18 cellular contexts compared by ENCODE assay signal in the genomic region with DNA sequence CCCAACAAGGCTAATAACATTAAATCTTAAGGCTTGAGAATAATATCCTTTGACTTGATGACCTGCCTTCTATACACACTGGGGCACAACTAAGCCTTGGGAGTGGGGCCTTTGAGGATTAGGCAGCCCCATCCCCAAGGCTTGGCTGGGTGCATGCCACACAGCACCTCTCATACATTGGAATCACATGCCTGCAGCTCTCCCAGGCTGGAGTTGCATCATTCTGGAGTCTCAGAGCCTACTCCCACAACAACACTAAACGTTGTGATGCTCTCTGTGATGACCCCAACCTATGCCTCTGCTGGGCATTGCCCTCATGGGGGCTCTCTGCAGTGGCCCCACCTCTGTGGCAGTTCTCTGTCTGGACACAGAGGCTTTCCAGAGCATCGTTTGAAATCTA.
"Had no signal": no experiment of that assay in that cellular context is flagged by ENCODE, and none has a peak within 500 bp of the region (broad histone marks: within the 10 kb centered on the region; RNA-seq: fewer than 3 reads in every experiment).

No MANE protein-coding gene starts in this region.

- H3K4me3 ChIP-seq: cardiac muscle cell, mucosa of descending colon, prostate gland had no signal

- H3K9me3 Mint-ChIP-seq: activated naive CD8-positive, alpha-beta T cell treated with anti-CD3 and anti-CD28 coated beads for 36 hours; activated T-cell treated with anti-CD3 and anti-CD28 coated beads, Interleukin-2, amount 50 U/mL, for 24 hours; effector memory CD8-positive, alpha-beta T cell; immature natural killer cell; natural killer cell had no signal

- FAIRE-seq: urothelium cell line had no signal

- ATAC-seq: activated CD8-positive, alpha-beta memory T cell treated with anti-CD3 and anti-CD28 coated beads, Interleukin-2, amount 10 ng/mL, durations not matched to agents 7 days and 5 days; effector memory CD8-positive, alpha-beta T cell; mucosa of descending colon; natural killer cell had no signal

- H3K4me1 ChIP-seq: prostate gland had no signal

- H3K27me3 ChIP-seq: cardiac muscle cell had no signal

- H3K27ac Mint-ChIP-seq: activated CD8-positive, alpha-beta memory T cell treated with anti-CD3 and anti-CD28 coated beads, Interleukin-2, amount 10 ng/mL, durations not matched to agents 7 days and 5 days; activated naive CD8-positive, alpha-beta T cell treated with anti-CD3 and anti-CD28 coated beads for 36 hours; activated T-cell treated with anti-CD3 and anti-CD28 coated beads, Interleukin-2, amount 50 U/mL, for 24 hours; effector memory CD8-positive, alpha-beta T cell; immature natural killer cell; natural killer cell had no signal

- H3K27ac ChIP-seq: cardiac muscle cell, prostate gland had no signal

- H3K36me3 ChIP-seq: cardiac muscle cell, prostate gland had no signal

- H3K4me1 Mint-ChIP-seq: activated CD8-positive, alpha-beta memory T cell treated with anti-CD3 and anti-CD28 coated beads, Interleukin-2, amount 10 ng/mL, durations not matched to agents 7 days and 5 days; activated naive CD8-positive, alpha-beta T cell treated with anti-CD3 and anti-CD28 coated beads for 36 hours; immature natural killer cell; natural killer cell had no signal

- DNase-seq: activated CD4-positive, alpha-beta T cell treated with anti-CD3 and anti-CD28 coated beads, Interleukin-2, amount 50 U/mL, for 4 hours; activated CD4-positive, CD25-positive, alpha-beta regulatory T cell treated with anti-CD3 and anti-CD28 coated beads, Interleukin-2, amount 50 U/mL, for 72 hours; activated CD8-positive, alpha-beta memory T cell treated with anti-CD3 and anti-CD28 coated beads, Interleukin-2, amount 10 ng/mL, durations not matched to agents 7 days and 5 days; activated effector memory CD4-positive, alpha-beta T cell treated with anti-CD3 and anti-CD28 coated beads, Interleukin-2, amount 50 U/mL, for 16 hours; activated naive CD8-positive, alpha-beta T cell treated with anti-CD3 and anti-CD28 coated beads for 36 hours; activated T-cell treated with anti-CD3 and anti-CD28 coated beads, Interleukin-2, amount 50 U/mL, for 24 hours; aorta; cortex of kidney; effector memory CD8-positive, alpha-beta T cell; glutamatergic neuron; immature natural killer cell; mucosa of descending colon; natural killer cell; occipital lobe; stimulated activated CD4-positive, alpha-beta T cell treated with anti-CD3 and anti-CD28 coated beads, Interleukin-4, amount 100 ng/mL, for 1 hour had no signal

- H3K36me3 Mint-ChIP-seq: activated CD8-positive, alpha-beta memory T cell treated with anti-CD3 and anti-CD28 coated beads, Interleukin-2, amount 10 ng/mL, durations not matched to agents 7 days and 5 days; activated naive CD8-positive, alpha-beta T cell treated with anti-CD3 and anti-CD28 coated beads for 36 hours; immature natural killer cell; natural killer cell had no signal

- H3K4me3 Mint-ChIP-seq: activated CD8-positive, alpha-beta memory T cell treated with anti-CD3 and anti-CD28 coated beads, Interleukin-2, amount 10 ng/mL, durations not matched to agents 7 days and 5 days; activated naive CD8-positive, alpha-beta T cell treated with anti-CD3 and anti-CD28 coated beads for 36 hours; activated T-cell treated with anti-CD3 and anti-CD28 coated beads, Interleukin-2, amount 50 U/mL, for 24 hours; effector memory CD8-positive, alpha-beta T cell; immature natural killer cell; natural killer cell had no signal

- H3K9me3 ChIP-seq: mucosa of descending colon, prostate gland had no signal
